ENCODE assay signal across 17 cellular contexts in the genomic region with DNA sequence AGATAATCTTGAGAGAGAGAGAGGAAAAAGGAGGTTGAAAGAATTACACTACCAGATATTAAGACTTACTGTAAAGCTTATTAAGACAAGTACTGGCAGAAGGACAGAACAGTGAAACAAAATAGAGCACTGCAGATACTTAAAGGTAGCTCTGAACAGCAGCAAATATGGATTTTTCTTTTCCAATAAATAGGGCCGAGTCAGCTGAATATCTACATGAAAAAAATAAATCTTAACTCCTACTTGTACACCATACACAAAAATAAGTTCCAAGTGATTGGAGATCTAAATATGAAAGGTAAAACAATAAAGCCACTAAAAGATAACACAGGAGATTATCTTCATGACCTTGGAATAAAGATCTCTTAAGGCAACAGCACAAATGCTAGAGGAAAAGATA. TPM values are rescaled to one million over a fixed set of nuclear protein-coding genes. Genes with fewer than 3 reads are reported as not detected.
DNase-seq lines count a peak whose midpoint lies in the region; ATAC-seq and TF ChIP-seq lines count a peak whose summit lies in the region.
"Had no signal": no experiment of that assay in that cellular context is flagged by ENCODE, and none has a peak within 500 bp of the region (broad histone marks: within the 10 kb centered on the region; RNA-seq: fewer than 3 reads in every experiment).

No MANE protein-coding gene starts in this region.

- no peak overlapping the region for H3K9ac ChIP-seq in SU-DHL-6 (ENCODE audit: low read length)

- no peak for ATAC-seq in central memory CD8-positive, alpha-beta T cell (replicated peaks; ENCODE audit: extremely low read depth, poor library complexity, severe bottlenecking)

- CTCF ChIA-PET in OCI-LY7 (lab: Charles Lee; ENCODE audit: unreplicated experiment) = no interaction called here

- no peaks in the 10 kb centered on the region for H3K27me3 ChIP-seq in SU-DHL-6 (ENCODE audit: low read length)
- H3K27me3 ChIP-seq: Peyer's patch, SJSA1 had no signal

- H3K9me3 ChIP-seq in SU-DHL-6 (ENCODE audit: insufficient read depth, low read length) = no peaks in the 10 kb centered on the region
- no peaks in the 10 kb centered on the region for H3K9me3 ChIP-seq in OCI-LY7 (ENCODE audit: low read length)
- H3K9me3 ChIP-seq: Peyer's patch, SJSA1 had no signal

- H3K27ac ChIP-seq in SU-DHL-6 (ENCODE audit: low read depth, low read length) (no peak overlapping the region), OCI-LY7 (ENCODE audit: low read depth, low read length, poor library complexity, severe bottlenecking) (no peak overlapping the region)
- H3K27ac ChIP-seq: Peyer's patch, SJSA1 had no signal

- peaks cover 57% of the 10 kb centered on the region for H3K4me1 Mint-ChIP-seq in activated naive CD8-positive, alpha-beta T cell (ENCODE audit: low read depth)
- H3K4me1 Mint-ChIP-seq in activated naive CD8-positive, alpha-beta T cell treated with anti-CD3 and anti-CD28 coated beads for 36 hours = peaks cover 52% of the 10 kb centered on the region
- H3K4me1 Mint-ChIP-seq in central memory CD8-positive, alpha-beta T cell = peaks cover 47% of the 10 kb centered on the region

- TF ChIP-seq CTCF in SU-DHL-6 (IDR thresholded peaks at IDR 0.05; ENCODE audit: insufficient read depth, low read length, poor library complexity, severe bottlenecking) (no peak), OCI-LY7 (conservative IDR thresholded peaks at IDR 0.05; ENCODE audit: low read length) (no peak), foreskin fibroblast (IDR thresholded peaks at IDR 0.05; ENCODE audit: low read depth, low read length) (no peak)

- H3K4me2 ChIP-seq in SU-DHL-6 (ENCODE audit: low read depth, low read length, poor library complexity, severe bottlenecking) = peak overlapping the region; percentile 1
- no peak overlapping the region for H3K4me2 ChIP-seq in OCI-LY7 (ENCODE audit: low read length)

- H3K4me3 ChIP-seq in SU-DHL-6 (ENCODE audit: insufficient read depth, low read length, poor library complexity, severe bottlenecking) (no peak overlapping the region), OCI-LY7 (ENCODE audit: low read depth, low read length, poor library complexity, severe bottlenecking) (no peak overlapping the region), foreskin fibroblast (ENCODE audit: low read depth in 1 of 2, low read length in 2 of 2) (no peak overlapping the region)
- H3K4me3 ChIP-seq: Peyer's patch, SJSA1 had no signal

- H4K20me1 ChIP-seq in SU-DHL-6 (ENCODE audit: low read depth, low read length) = peaks cover 13% of the 10 kb centered on the region
- peaks cover 27% of the 10 kb centered on the region for H4K20me1 ChIP-seq in OCI-LY7 (ENCODE audit: insufficient read depth, low read length)

- peak overlapping the region; percentile 58 for H3K27ac Mint-ChIP-seq in activated naive CD8-positive, alpha-beta T cell
- no peak overlapping the region for H3K27ac Mint-ChIP-seq in activated naive CD8-positive, alpha-beta T cell treated with anti-CD3 and anti-CD28 coated beads for 36 hours
- H3K27ac Mint-ChIP-seq in central memory CD8-positive, alpha-beta T cell (ENCODE audit: low read depth) = peak overlapping the region; percentile 64
- H3K27ac Mint-ChIP-seq: CD4-positive, alpha-beta T cell had no signal

- H3K9me2 ChIP-seq in SU-DHL-6 (replicated peaks; ENCODE audit: insufficient read depth, low read length) = no peaks in the 10 kb centered on the region
- no peaks in the 10 kb centered on the region for H3K9me2 ChIP-seq in OCI-LY7 (ENCODE audit: insufficient read depth, low read length)

- 0 out of 2 replicates have a peak, but pooled peaks cover 5% of the 10 kb centered on the region for H3F3A ChIP-seq in SU-DHL-6 (ENCODE audit: insufficient read depth)

- TF ChIP-seq POLR2A in erythroblast (IDR thresholded peaks at IDR 0.05; ENCODE audit: low read length) = no peak

- peaks cover 13% of the 10 kb centered on the region for H3K4me1 ChIP-seq in OCI-LY7 (ENCODE audit: insufficient read depth, low read length, poor library complexity, severe bottlenecking)

- POLR2A ChIA-PET in OCI-LY7 (lab: Charles Lee) = no interaction called here

- H2AFZ ChIP-seq in SU-DHL-6 (ENCODE audit: low read depth, low read length, severe bottlenecking) = no peak overlapping the region
- no peak overlapping the region for H2AFZ ChIP-seq in OCI-LY7 (ENCODE audit: low read length)

- no peaks in the 10 kb centered on the region for H3K27me3 Mint-ChIP-seq in activated naive CD8-positive, alpha-beta T cell
- no peaks in the 10 kb centered on the region for H3K27me3 Mint-ChIP-seq in activated naive CD8-positive, alpha-beta T cell treated with anti-CD3 and anti-CD28 coated beads for 36 hours
- no peaks in the 10 kb centered on the region for H3K27me3 Mint-ChIP-seq in central memory CD8-positive, alpha-beta T cell
- H3K27me3 Mint-ChIP-seq: CD4-positive, alpha-beta T cell had no signal

- no peak for DNase-seq in activated naive CD8-positive, alpha-beta T cell treated with anti-CD3 and anti-CD28 coated beads for 36 hours
- no peak for DNase-seq in central memory CD8-positive, alpha-beta T cell (ENCODE audit: low spot score in 2 of 2)
- DNase-seq in OCI-LY7 (ENCODE audit: low spot score) (no peak), foreskin fibroblast (no peak), erythroblast (lab: John Stamatoyannopoulos, UW) (no peak)
- DNase-seq: CD4-positive, alpha-beta T cell; COR-L47; DMS79; MM.1S; NCI-H1048; NCI-H1436 treated with DMSO at 0.1 percent for 48 hours; NCI-H2227 treated with DMSO at 0.1 percent for 48 hours; NCI-H748 treated with DMSO at 0.1 percent for 48 hours; Peyer's patch had no signal

- no peak overlapping the region for H3K4me3 Mint-ChIP-seq in activated naive CD8-positive, alpha-beta T cell
- no peak overlapping the region for H3K4me3 Mint-ChIP-seq in activated naive CD8-positive, alpha-beta T cell treated with anti-CD3 and anti-CD28 coated beads for 36 hours
- no peak overlapping the region for H3K4me3 Mint-ChIP-seq in central memory CD8-positive, alpha-beta T cell
- H3K4me3 Mint-ChIP-seq: CD4-positive, alpha-beta T cell had no signal

- BruUV-seq in OCI-LY7 (replicated peaks; lab: Mats Ljungman, UMichigan) = no TSS peak

- H3K36me3 ChIP-seq in SU-DHL-6 (ENCODE audit: low read length) (peaks cover 6% of the 10 kb centered on the region; the same call in 1 of the 2 replicates), OCI-LY7 (ENCODE audit: insufficient read depth, low read length) (peaks cover 21% of the 10 kb centered on the region)
- H3K36me3 ChIP-seq: Peyer's patch, SJSA1 had no signal

- H3K9me3 Mint-ChIP-seq in activated naive CD8-positive, alpha-beta T cell (ENCODE audit: low read depth) = no peaks in the 10 kb centered on the region
- H3K9me3 Mint-ChIP-seq in activated naive CD8-positive, alpha-beta T cell treated with anti-CD3 and anti-CD28 coated beads for 36 hours = no peaks in the 10 kb centered on the region
- H3K9me3 Mint-ChIP-seq in central memory CD8-positive, alpha-beta T cell = no peaks in the 10 kb centered on the region
- H3K9me3 Mint-ChIP-seq: CD4-positive, alpha-beta T cell had no signal

- H3K79me2 ChIP-seq in SU-DHL-6 (ENCODE audit: insufficient read depth, low read length) = peaks cover 99% of the 10 kb centered on the region
- H3K79me2 ChIP-seq in OCI-LY7 (ENCODE audit: insufficient read depth, low read depth, low read length) = peaks cover 92% of the 10 kb centered on the region

- H3K36me3 Mint-ChIP-seq in activated naive CD8-positive, alpha-beta T cell = peaks cover 5% of the 10 kb centered on the region
- peaks cover 11% of the 10 kb centered on the region for H3K36me3 Mint-ChIP-seq in activated naive CD8-positive, alpha-beta T cell treated with anti-CD3 and anti-CD28 coated beads for 36 hours
- H3K36me3 Mint-ChIP-seq in central memory CD8-positive, alpha-beta T cell (ENCODE audit: insufficient read depth) = peaks cover 16% of the 10 kb centered on the region

- intact Hi-C loops in OCI-LY7 (cut with micrococcal nuclease; ENCODE audit: unreplicated experiment) = no loop called here

RNA-seq across cellular contexts. Expression of a gene that starts 12.4 kb away (rescaled TPM):
- 10 to 100 TPM; 68.3 to 74.7 TPM for total RNA-seq in activated naive CD8-positive, alpha-beta T cell treated with anti-CD3 and anti-CD28 coated beads for 36 hours
- total RNA-seq in OCI-LY7 (2014; rRNA removed; shearing (Covaris generic)) = 52.5 and 55.7 TPM in 2 replicates
- total RNA-seq in OCI-LY7 (2022) = 65.9 and 74.7 TPM in 2 replicates

RNA-seq across cellular contexts. Expression of a gene that starts 12.6 kb away (rescaled TPM):
- 1 to 10 TPM; 1.8 to 2.0 TPM for total RNA-seq in activated naive CD8-positive, alpha-beta T cell treated with anti-CD3 and anti-CD28 coated beads for 36 hours
- total RNA-seq in OCI-LY7 (2014; rRNA removed; shearing (Covaris generic)) = 14.4 and 15.4 TPM in 2 replicates
- 16.5 and 18.4 TPM in 2 replicates for total RNA-seq in OCI-LY7 (2022)

Comparison
In these comparisons a context has a peak if more than half of its experiments do, and no peak if none do; other contexts are left out.
1. RNA of a gene that starts 12.6 kb away (total RNA-seq): 14.4 to 18.4 TPM in OCI-LY7; 1.8 to 2.0 TPM in activated naive CD8-positive, alpha-beta T cell treated with anti-CD3 and anti-CD28 coated beads for 36 hours; every median in the first group is over 4 times any median in the second.